18 cellular contexts compared by ENCODE assay signal in genomic region chr11:1049431-1049891, GRCh38. TPM values are rescaled to one million over a fixed set of nuclear protein-coding genes. Genes with fewer than 3 reads are reported as not detected.
DNase-seq lines count a peak whose midpoint lies in the region; ATAC-seq lines count a peak whose summit lies in the region.
"Had no signal": no experiment of that assay in that cellular context is flagged by ENCODE, and none has a peak within 500 bp of the region (broad histone marks: within the 10 kb centered on the region; RNA-seq: fewer than 3 reads in every experiment).

No MANE protein-coding gene starts in this region.

- H3K4me3 ChIP-seq in neuronal stem cell (ENCODE audit: low read length in 2 of 2): no peak overlapping the region
- H3K4me3 ChIP-seq: adrenal gland had no signal

- peak overlapping the region; percentile 44 for H3K9ac ChIP-seq in neuronal stem cell (ENCODE audit: low read depth, low read length, poor library complexity)

- peaks cover 0 to 14% of the 10 kb centered on the region in 2 donors for H3K4me1 ChIP-seq in neuronal stem cell (ENCODE audit: control insufficient read depth in 2 of 2, insufficient read depth in 1 of 2, low read depth in 1 of 2, low read length in 2 of 2)
- H3K4me1 ChIP-seq: adrenal gland had no signal

- peak overlapping the region; percentile 24 for H2BK5ac ChIP-seq in neuronal stem cell (ENCODE audit: low read length)

- H3K4ac ChIP-seq in neuronal stem cell (ENCODE audit: low read length): peak overlapping the region; percentile 53

- no peak overlapping the region for H2AFZ ChIP-seq in neuronal stem cell (ENCODE audit: low read length)

- H3K9me3 ChIP-seq in T-helper 17 cell (ENCODE audit: control insufficient read depth, low read length, poor library complexity, severe bottlenecking) (no peaks in the 10 kb centered on the region), neuronal stem cell (replicated peaks in 1 of 2; ENCODE audit: control insufficient read depth in 2 of 2, insufficient read depth in 1 of 2, low read depth in 1 of 2, low read length in 2 of 2) (no peaks in the 10 kb centered on the region)
- H3K9me3 ChIP-seq: adrenal gland had no signal

- ATAC-seq in T-helper 17 cell: no peak
- ATAC-seq in GM18909 (IDR thresholded peaks at IDR 0.05; ENCODE audit: poor library complexity, unreplicated experiment): no peak
- ATAC-seq in HG03342 (IDR thresholded peaks at IDR 0.05; ENCODE audit: unreplicated experiment): no peak

- DNase-seq in CD1c-positive myeloid dendritic cell (ENCODE audit: extremely low spot score): peak; percentile 76
- peak; percentile 15 for DNase-seq in GF-D8 (lab: John Stamatoyannopoulos, UW)
- DNase-seq in T-helper 17 cell: peak in 2 of 3 donors; percentile 1 to 8
- DNase-seq in neuronal stem cell (ENCODE audit: low spot score): no peak
- DNase-seq in inferior parietal cortex (ENCODE audit: extremely low spot score): no peak
- DNase-seq in NCI-H510A (lab: John Stamatoyannopoulos, UW): no peak
- DNase-seq: activated CD4-positive, alpha-beta T cell treated with anti-CD3 and anti-CD28 coated beads for 48 hours; activated T-cell treated with anti-CD3 and anti-CD28 coated beads, Interleukin-2, amount 50 U/mL, for 48 hours; kidney glomerular epithelial cell; NCI-H526 treated with DMSO at 0.1 percent for 48 hours; retina; stimulated activated CD4-positive, alpha-beta T cell treated with anti-CD3 and anti-CD28 coated beads, Interleukin-4, amount 100 ng/mL, for 1 hour had no signal

- H2AK5ac ChIP-seq in neuronal stem cell (ENCODE audit: low read depth, low read length): peak overlapping the region; percentile 100

- H3K27me3 ChIP-seq in neuronal stem cell (ENCODE audit: control insufficient read depth in 3 of 3, insufficient read depth in 3 of 3, low read depth in 1 of 3, low read length in 3 of 3): peaks cover 0 to 15% (median 0%) of the 10 kb centered on the region in 3 experiments

- H4K8ac ChIP-seq in neuronal stem cell (ENCODE audit: low read depth, low read length): no peak overlapping the region

- no peaks in the 10 kb centered on the region for H3K79me1 ChIP-seq in neuronal stem cell (ENCODE audit: low read depth, low read length)

- no peak overlapping the region for H3K14ac ChIP-seq in neuronal stem cell (ENCODE audit: low read length)

- peaks cover 25% of the 10 kb centered on the region for H3K27me3 Mint-ChIP-seq in T-helper 17 cell

- H3K27ac ChIP-seq in neuronal stem cell (replicated peaks; ENCODE audit: low read length): no peak overlapping the region
- H3K27ac ChIP-seq: adrenal gland had no signal

- WGBS in neuronal stem cell (ENCODE audit: extremely low coverage in 2 of 2, insufficient read length in 2 of 2, insufficient replicate concordance in 1 of 2), 2 donors: no CpG with 5 or more reads among the region's 13 CpGs

- no peaks in the 10 kb centered on the region for H3K36me3 Mint-ChIP-seq in T-helper 17 cell (ENCODE audit: low read depth)

- no peak overlapping the region for H3K4me3 Mint-ChIP-seq in T-helper 17 cell
- H3K4me3 Mint-ChIP-seq: T-helper 2 cell treated with Interferon-gamma antibody and Interleukin-4, amounts not matched to agents 5 μg/mL and 100 μg/mL, for 36 hours had no signal

- no peak overlapping the region for H3K27ac Mint-ChIP-seq in T-helper 17 cell
- H3K27ac Mint-ChIP-seq: T-helper 2 cell treated with Interferon-gamma antibody and Interleukin-4, amounts not matched to agents 5 μg/mL and 100 μg/mL, for 36 hours had no signal

- H2BK15ac ChIP-seq in neuronal stem cell (ENCODE audit: low read length): peak overlapping the region; percentile 98

- H2BK12ac ChIP-seq in neuronal stem cell (ENCODE audit: low read length): no peak overlapping the region

- H3K23ac ChIP-seq in neuronal stem cell (ENCODE audit: low read depth, low read length, poor library complexity): no peak overlapping the region

- H3K4me2 ChIP-seq in neuronal stem cell (ENCODE audit: insufficient read depth, low read length, poor library complexity, severe bottlenecking): no peak overlapping the region

- peak overlapping the region; percentile 48 for H3K18ac ChIP-seq in neuronal stem cell (ENCODE audit: low read length)

- H3K4me1 Mint-ChIP-seq in T-helper 17 cell: peaks cover 8% of the 10 kb centered on the region

- peak overlapping the region; percentile 61 for H2BK120ac ChIP-seq in neuronal stem cell (ENCODE audit: low read depth, low read length)

- no peak overlapping the region for H4K91ac ChIP-seq in neuronal stem cell (ENCODE audit: low read depth, low read length, poor library complexity)

- no peaks in the 10 kb centered on the region for H3K36me3 ChIP-seq in neuronal stem cell (replicated peaks in 1 of 2; ENCODE audit: control insufficient read depth in 2 of 2, insufficient read depth in 2 of 2, low read length in 2 of 2)
- H3K36me3 ChIP-seq: adrenal gland had no signal

RNA-seq across cellular contexts. Expression of gene MUC6, which starts 12.9 kb away (rescaled TPM):
- total RNA-seq in T-helper 17 cell: not detected
- polyA plus RNA-seq in neuronal stem cell (2013, experiment 1 of 2): not detected
- polyA plus RNA-seq in neuronal stem cell (2013, experiment 2 of 2): not detected
- total RNA-seq: urinary bladder had no signal
- polyA plus RNA-seq: urinary bladder had no signal

RNA-seq across cellular contexts. Expression of gene MUC2, which starts 25.2 kb away (rescaled TPM):
- total RNA-seq in T-helper 17 cell: not detected
- polyA plus RNA-seq in neuronal stem cell (2013, experiment 1 of 2): not detected
- under 0.01 TPM for polyA plus RNA-seq in neuronal stem cell (2013, experiment 2 of 2)
- total RNA-seq: RPMI7951, urinary bladder had no signal

Comparison
In these comparisons a context has a peak if more than half of its experiments do, and no peak if none do; other contexts are left out.
1. DNase-seq: peak in CD1c-positive myeloid dendritic cell (single experiment), GF-D8 (single experiment) and T-helper 17 cell (2 of 3); none in neuronal stem cell (single experiment), inferior parietal cortex (single experiment) and NCI-H510A (single experiment).